In the genomic region with DNA sequence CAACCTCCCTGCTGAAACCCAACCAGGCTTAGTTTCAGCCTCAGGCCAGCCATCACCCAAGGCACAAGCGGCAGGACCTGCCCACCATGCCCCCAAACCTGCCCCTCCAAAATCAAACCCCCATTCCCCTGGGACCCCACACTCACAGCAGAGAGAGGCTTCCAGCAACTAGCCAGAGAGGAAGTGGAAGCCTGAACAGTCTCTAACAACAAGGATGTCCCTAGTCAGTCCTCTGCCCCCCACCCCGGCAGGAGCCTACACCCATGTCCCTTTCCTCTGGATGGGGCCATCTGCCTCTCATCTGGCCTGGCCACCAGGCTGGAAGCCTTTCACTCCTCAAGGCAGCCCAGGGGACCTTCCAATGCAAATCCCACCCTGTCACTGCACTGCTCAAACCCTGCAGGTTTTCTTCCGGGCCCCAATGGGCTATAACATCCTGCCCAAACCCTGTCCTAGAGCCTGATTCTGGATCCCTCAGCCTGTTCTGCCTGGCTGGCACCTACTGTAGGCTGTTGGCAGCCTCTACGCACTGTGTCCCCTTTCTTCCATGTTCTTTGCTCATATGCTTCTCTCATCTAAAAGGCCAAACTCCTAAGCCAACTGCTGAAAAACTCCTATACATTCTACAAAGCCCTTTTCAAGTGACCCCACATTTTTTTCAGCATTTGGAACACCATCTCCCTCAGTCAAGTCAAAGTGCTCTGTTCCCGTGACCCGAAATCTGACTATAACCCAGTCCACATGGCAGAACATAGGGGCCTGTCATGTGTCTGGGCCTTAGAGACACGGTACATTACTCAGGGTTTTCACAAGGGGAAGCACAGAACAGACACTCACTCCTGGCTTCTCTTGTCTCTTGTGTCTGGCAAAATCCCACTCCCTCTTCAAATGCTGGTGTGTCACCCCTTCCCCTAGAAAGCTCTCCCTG, we compare ENCODE assay signal across 8 cellular contexts.
DNase-seq lines count a peak whose midpoint lies in the region; ATAC-seq and TF ChIP-seq lines count a peak whose summit lies in the region.
"Had no signal": no experiment of that assay in that cellular context is flagged by ENCODE, and none has a peak within 500 bp of the region (broad histone marks: within the 10 kb centered on the region; RNA-seq: fewer than 3 reads in every experiment).

No MANE protein-coding gene starts in this region.

- H3K27ac ChIP-seq in RWPE2 (ENCODE audit: poor library complexity, severe bottlenecking) (peak overlapping the region; percentile 71), esophagus muscularis mucosa (replicated peaks in 1 of 4) (peak overlapping the region; percentile 66 to 75 (median 72)), upper lobe of left lung (peak overlapping the region; percentile 79 to 91 (median 82))

- TF ChIP-seq EP300 in esophagus muscularis mucosa (IDR thresholded peaks at IDR 0.05) (no peak), upper lobe of left lung (IDR thresholded peaks at IDR 0.05) (no peak)

- H3K36me3 ChIP-seq in RWPE2 (ENCODE audit: low read depth) (0 out of 2 replicates have a peak, but pooled peaks cover 5% of the 10 kb centered on the region), esophagus muscularis mucosa (peaks cover 0 to 4% (median 0%) of the 10 kb centered on the region in 4 donors), mucosa of stomach (ENCODE audit: control insufficient read depth, insufficient read depth, low read length) (peaks cover 7% of the 10 kb centered on the region), upper lobe of left lung (peaks cover 0 to 7% (median 0%) of the 10 kb centered on the region in 4 donors)

- H3K9me3 ChIP-seq in RWPE2 (ENCODE audit: severe bottlenecking) (no peaks in the 10 kb centered on the region), esophagus muscularis mucosa (no peaks in the 10 kb centered on the region), mucosa of stomach (ENCODE audit: control insufficient read depth, low read length) (no peaks in the 10 kb centered on the region), upper lobe of left lung (no peaks in the 10 kb centered on the region)

- TF ChIP-seq CTCF in RWPE2 (IDR thresholded peaks at IDR 0.05; ENCODE audit: poor library complexity, severe bottlenecking) (no peak), esophagus muscularis mucosa (IDR thresholded peaks at IDR 0.05) (no peak), upper lobe of left lung (IDR thresholded peaks at IDR 0.05) (no peak)

- no peaks in the 10 kb centered on the region for H3K27me3 ChIP-seq in RWPE2 (ENCODE audit: insufficient read depth, poor library complexity, severe bottlenecking)
- H3K27me3 ChIP-seq in esophagus muscularis mucosa: no peaks in the 10 kb centered on the region
- H3K27me3 ChIP-seq in mucosa of stomach (ENCODE audit: control insufficient read depth, insufficient read depth, low read length): no peaks in the 10 kb centered on the region
- H3K27me3 ChIP-seq in upper lobe of left lung: no peaks in the 10 kb centered on the region

- ATAC-seq in RWPE2 (ENCODE audit: low read depth) (peak; percentile 10; the same call in 1 of the 3 replicates), upper lobe of left lung (ENCODE audit: low FRiP score in 2 of 2) (peak; percentile 1 to 16), GM19397 (IDR thresholded peaks at IDR 0.05; ENCODE audit: unreplicated experiment) (no peak)

- H3K4me3 ChIP-seq in RWPE2 (ENCODE audit: severe bottlenecking) (no peak overlapping the region), esophagus muscularis mucosa (peak overlapping the region; percentile 35 to 45 (median 38)), mucosa of stomach (ENCODE audit: low read length) (no peak overlapping the region), upper lobe of left lung (peak overlapping the region in 2 of 4 donors; percentile 22 to 40)

- intact Hi-C loops in esophagus muscularis mucosa (cut with DNase I): no loop called here

- no peak for DNase-seq in RWPE2 (ENCODE audit: low spot score)
- peak; percentile 50 for DNase-seq in esophagus muscularis mucosa (ENCODE audit: extremely low spot score)
- no peak for DNase-seq in upper lobe of left lung
- DNase-seq in germinal center (ENCODE audit: low spot score): no peak
- no peak for DNase-seq in 8988T
- DNase-seq: SHP77 treated with DMSO at 0.1 percent for 48 hours had no signal

- WGBS in esophagus muscularis mucosa: 73% methylated on average over 7 of the region's 7 CpGs
- WGBS in upper lobe of left lung, 2 donors: 74 to 76% methylated on average over 7 of the region's 7 CpGs

- H3K4me1 ChIP-seq in RWPE2 (ENCODE audit: insufficient read depth, poor library complexity, severe bottlenecking) (peaks cover 13% of the 10 kb centered on the region), esophagus muscularis mucosa (peaks cover 46 to 61% (median 53%) of the 10 kb centered on the region in 4 donors), mucosa of stomach (ENCODE audit: control insufficient read depth, insufficient read depth, low read length) (peaks cover 54% of the 10 kb centered on the region), upper lobe of left lung (peaks cover 54 to 69% (median 62%) of the 10 kb centered on the region in 4 donors)

- TF ChIP-seq POLR2A in esophagus muscularis mucosa (IDR thresholded peaks at IDR 0.05; ENCODE audit: low read depth): no peak
- TF ChIP-seq POLR2A in upper lobe of left lung (IDR thresholded peaks at IDR 0.05): no peak

- H3K9ac ChIP-seq in mucosa of stomach (ENCODE audit: low read length): peak overlapping the region; percentile 35

Comparison
In these comparisons a context has a peak if more than half of its experiments do, and no peak if none do; other contexts are left out.
1. H3K4me3 ChIP-seq: peak in esophagus muscularis mucosa (4 of 4); none in RWPE2 (single experiment) and mucosa of stomach (single experiment).
2. Peak in every context shown above with its lines, with median percentiles within 50 percentile points of each other: H3K27ac ChIP-seq.